In genomic region chr20:39799366-39799965, GRCh38 we compare ENCODE assay signal across 12 cellular contexts.
"Had no signal": no experiment of that assay in that cellular context is flagged by ENCODE, and none has a peak within 500 bp of the region (broad histone marks: within the 10 kb centered on the region; RNA-seq: fewer than 3 reads in every experiment).

No MANE protein-coding gene starts in this region.

- DNase-seq: activated CD4-positive, alpha-beta T cell treated with anti-CD3 and anti-CD28 coated beads, Interleukin-2, amount 50 U/mL, for 1 hour; activated effector memory CD4-positive, alpha-beta T cell treated with Interleukin-2 at 50 U/mL for 16 hours; amygdala; gastrocnemius medialis; kidney; left ventricle myocardium inferior; nephron progenitor cell; stimulated activated CD4-positive, alpha-beta T cell treated with anti-CD3 and anti-CD28 coated beads, Interleukin-15, amount 100 ng/mL, for 24 hours; stimulated activated CD4-positive, alpha-beta T cell treated with anti-CD3 and anti-CD28 coated beads, Interleukin-4, amount 100 ng/mL, for 24 hours; stomach; thyroid gland had no signal

- H3K4me3 ChIP-seq: gastrocnemius medialis, left ventricle myocardium inferior, stomach, thyroid gland had no signal

- H3K27me3 Mint-ChIP-seq: activated naive CD4-positive, alpha-beta T cell treated with anti-CD3 and anti-CD28 coated beads, Interleukin-2, amount 50 U/mL, for 24 hours had no signal

- H3K27ac ChIP-seq: thyroid gland had no signal

- H3K9me3 Mint-ChIP-seq: activated naive CD4-positive, alpha-beta T cell treated with anti-CD3 and anti-CD28 coated beads, Interleukin-2, amount 50 U/mL, for 24 hours had no signal

- H3K27ac Mint-ChIP-seq: activated naive CD4-positive, alpha-beta T cell treated with anti-CD3 and anti-CD28 coated beads, Interleukin-2, amount 50 U/mL, for 24 hours; nephron progenitor cell had no signal

- H3K9me3 ChIP-seq: thyroid gland had no signal

- H3K36me3 ChIP-seq: gastrocnemius medialis, left ventricle myocardium inferior, stomach, thyroid gland had no signal

- H3K36me3 Mint-ChIP-seq: activated naive CD4-positive, alpha-beta T cell treated with anti-CD3 and anti-CD28 coated beads, Interleukin-2, amount 50 U/mL, for 24 hours had no signal

- H3K4me3 Mint-ChIP-seq: activated naive CD4-positive, alpha-beta T cell treated with anti-CD3 and anti-CD28 coated beads, Interleukin-2, amount 50 U/mL, for 24 hours; nephron progenitor cell had no signal

- H3K4me1 Mint-ChIP-seq: activated naive CD4-positive, alpha-beta T cell treated with anti-CD3 and anti-CD28 coated beads, Interleukin-2, amount 50 U/mL, for 24 hours had no signal

- H3K27me3 ChIP-seq: gastrocnemius medialis, stomach, thyroid gland had no signal

- H3K4me1 ChIP-seq: left ventricle myocardium inferior, stomach, thyroid gland had no signal
